Comparison of ENCODE assay signal across 17 cellular contexts in the genomic region with DNA sequence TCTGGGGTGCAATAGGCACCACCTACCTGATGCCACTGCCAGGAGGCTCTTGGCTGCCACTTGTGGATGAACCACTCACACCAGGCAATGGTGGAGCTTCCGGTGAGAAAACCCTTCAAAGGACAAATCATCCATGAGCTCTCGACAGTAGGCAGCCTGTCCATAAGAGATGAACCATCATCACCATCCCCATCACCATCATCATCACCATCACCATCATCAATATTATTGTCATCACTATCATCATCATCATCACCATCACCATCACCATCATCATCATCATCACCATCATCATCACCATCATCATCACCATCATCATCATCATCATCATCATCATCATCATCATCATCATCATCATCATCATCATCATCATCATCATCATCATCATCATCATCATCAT. TPM values are rescaled to one million over a fixed set of nuclear protein-coding genes. Genes with fewer than 3 reads are reported as not detected.
"Had no signal": no experiment of that assay in that cellular context is flagged by ENCODE, and none has a peak within 500 bp of the region (broad histone marks: within the 10 kb centered on the region; RNA-seq: fewer than 3 reads in every experiment).

No MANE protein-coding gene starts in this region.

RNA-seq across cellular contexts. Expression of gene TEX44, which starts 14.0 kb away (rescaled TPM):
- total RNA-seq: naive thymus-derived CD4-positive, alpha-beta T cell; natural killer cell; occipital lobe; osteocyte; pancreas; posterior vena cava; pulmonary artery endothelial cell; right atrium auricular region; sciatic nerve; smooth muscle cell; spleen; suprapubic skin; transverse colon; upper lobe of right lung; urinary bladder; vagina had no signal
- polyA plus RNA-seq: naive thymus-derived CD4-positive, alpha-beta T cell; neural cell; pancreas; smooth muscle cell; spleen; urinary bladder had no signal

RNA-seq across cellular contexts. Expression of gene NMUR1, which starts 48.4 kb away (rescaled TPM):
- total RNA-seq: occipital lobe, osteocyte, pulmonary artery endothelial cell, smooth muscle cell, vagina had no signal
- polyA plus RNA-seq: naive thymus-derived CD4-positive, alpha-beta T cell; neural cell; smooth muscle cell had no signal
